ENCODE assay signal across 1 cellular context in the genomic region with DNA sequence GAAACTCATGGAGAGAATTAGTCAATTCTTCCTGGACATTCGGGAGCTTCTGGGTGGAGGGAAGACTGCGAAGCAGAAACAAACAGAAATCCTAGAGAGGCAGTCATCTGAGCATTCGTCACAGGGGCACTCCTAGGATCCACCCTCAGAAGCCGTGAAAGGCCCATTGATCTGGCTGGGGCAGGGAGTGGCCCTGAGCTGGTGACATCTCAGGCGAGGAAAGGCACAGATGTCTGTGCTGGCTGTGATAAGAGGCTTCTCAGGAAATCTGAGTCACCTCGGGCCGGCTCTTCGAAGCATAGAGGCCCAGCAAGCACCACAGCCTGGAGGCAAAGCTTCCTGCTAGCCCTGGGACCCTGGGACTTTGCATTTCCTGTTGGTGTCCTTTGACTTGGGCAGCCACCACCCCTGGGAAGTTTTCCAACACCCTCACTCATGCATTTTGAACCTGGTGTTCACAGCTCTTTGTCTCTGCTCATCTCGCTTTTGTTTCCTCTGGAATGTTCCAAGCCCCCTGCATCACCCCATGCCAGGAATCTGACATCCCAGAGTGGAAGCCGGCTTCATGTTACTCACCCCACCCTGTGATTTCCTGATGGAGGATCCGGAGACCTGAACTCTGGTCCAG.
TF ChIP-seq lines count a peak whose summit lies in the region.

No MANE protein-coding gene starts in this region.

TF ChIP-seq in WTC11, 78 proteins besides CTCF, POLR2A, EP300 and RAD21 (continued from another document):
- TF ChIP-seq PRDM15 (CRISPR knock-in tag; IDR thresholded peaks at IDR 0.05) (peak; percentile 75), ERG (CRISPR knock-in tag; IDR thresholded peaks at IDR 0.05) (no peak)
TF ChIP-seq in WTC11: peak in this region for 8.
